23 cellular contexts compared by ENCODE assay signal in genomic region chr9:125681086-125681622, GRCh38.
"Had no signal": no experiment of that assay in that cellular context is flagged by ENCODE, and none has a peak within 500 bp of the region (broad histone marks: within the 10 kb centered on the region; RNA-seq: fewer than 3 reads in every experiment).

No MANE protein-coding gene starts in this region.

- H3K9ac ChIP-seq: neural progenitor cell had no signal

- H3K4me1 Mint-ChIP-seq: neural progenitor cell had no signal

- H3K9me3 ChIP-seq: esophagus muscularis mucosa, gastroesophageal sphincter, heart left ventricle, left ventricle myocardium inferior had no signal

- H3K27ac ChIP-seq: esophagus muscularis mucosa, gastroesophageal sphincter, heart left ventricle, left ventricle myocardium inferior, neural progenitor cell had no signal

- H3K4me3 Mint-ChIP-seq: activated CD8-positive, alpha-beta T cell treated with anti-CD3 and anti-CD28 coated beads for 36 hours; activated T-cell treated with anti-CD3 and anti-CD28 coated beads, Interleukin-2, amount 50 U/mL, for 24 hours; central memory CD8-positive, alpha-beta T cell; neural progenitor cell; stimulated activated naive CD8-positive, alpha-beta T cell treated with anti-CD3 and anti-CD28 coated beads, Interleukin-15, amount 100 ng/mL, for 72 hours; T-cell; type B pancreatic cell had no signal

- DNase-seq: activated CD4-positive, alpha-beta T cell treated with anti-CD3 and anti-CD28 coated beads for 48 hours; activated CD4-positive, CD25-positive, alpha-beta regulatory T cell; activated CD8-positive, alpha-beta T cell treated with anti-CD3 and anti-CD28 coated beads for 36 hours; activated naive CD4-positive, alpha-beta T cell treated with Interleukin-2 at 50 U/mL for 16 hours; activated T-cell treated with anti-CD3 and anti-CD28 coated beads, Interleukin-2, amount 50 U/mL, for 24 hours; aorta; cortex of kidney; effector CD4-positive, alpha-beta T cell; heart left ventricle; left ventricle myocardium inferior; mammary epithelial cell; naive B cell; stimulated activated naive CD8-positive, alpha-beta T cell treated with anti-CD3 and anti-CD28 coated beads, Interleukin-15, amount 100 ng/mL, for 72 hours; T-cell; T-helper 9 cell had no signal

- H3K27ac Mint-ChIP-seq: activated CD8-positive, alpha-beta T cell treated with anti-CD3 and anti-CD28 coated beads for 36 hours; activated T-cell treated with anti-CD3 and anti-CD28 coated beads, Interleukin-2, amount 50 U/mL, for 24 hours; activated T-helper 2 cell treated with anti-CD3 and anti-CD28 coated beads, Interferon-gamma antibody, Interleukin-2, Interleukin-4, amounts not matched to agents 10 μg/mL and 5 μg/mL and 100 μg/mL, durations not matched to agents 14 hours and 24 hours and 36 hours; neural progenitor cell; progenitor cell of endocrine pancreas; T-cell had no signal

- H2AFZ ChIP-seq: neural progenitor cell had no signal

- H3K27me3 ChIP-seq: esophagus muscularis mucosa, gastroesophageal sphincter, heart left ventricle, neural progenitor cell had no signal

- H3K9me3 Mint-ChIP-seq: activated CD8-positive, alpha-beta T cell treated with anti-CD3 and anti-CD28 coated beads for 36 hours; activated T-cell treated with anti-CD3 and anti-CD28 coated beads, Interleukin-2, amount 50 U/mL, for 24 hours; activated T-helper 2 cell treated with anti-CD3 and anti-CD28 coated beads, Interferon-gamma antibody, Interleukin-2, Interleukin-4, amounts not matched to agents 10 μg/mL and 5 μg/mL and 100 μg/mL, durations not matched to agents 14 hours and 24 hours and 36 hours; central memory CD8-positive, alpha-beta T cell; naive B cell; neural progenitor cell; stimulated activated naive CD8-positive, alpha-beta T cell treated with anti-CD3 and anti-CD28 coated beads, Interleukin-15, amount 100 ng/mL, for 72 hours; T-cell; type B pancreatic cell had no signal

- ATAC-seq: activated CD8-positive, alpha-beta T cell treated with anti-CD3 and anti-CD28 coated beads for 36 hours; gastroesophageal sphincter; heart left ventricle; stimulated activated naive CD8-positive, alpha-beta T cell treated with anti-CD3 and anti-CD28 coated beads, Interleukin-15, amount 100 ng/mL, for 72 hours; T-cell had no signal

- H3K27me3 Mint-ChIP-seq: activated CD8-positive, alpha-beta T cell treated with anti-CD3 and anti-CD28 coated beads for 36 hours; activated T-cell treated with anti-CD3 and anti-CD28 coated beads, Interleukin-2, amount 50 U/mL, for 24 hours; central memory CD8-positive, alpha-beta T cell; naive B cell; progenitor cell of endocrine pancreas; stimulated activated naive CD8-positive, alpha-beta T cell treated with anti-CD3 and anti-CD28 coated beads, Interleukin-15, amount 100 ng/mL, for 72 hours; T-cell; type B pancreatic cell had no signal

- FAIRE-seq: endothelial cell of umbilical vein had no signal

- H3K4me3 ChIP-seq: esophagus muscularis mucosa, gastroesophageal sphincter, heart left ventricle, left ventricle myocardium inferior, neural progenitor cell had no signal

- H3K4me2 ChIP-seq: neural progenitor cell had no signal

- H3K36me3 ChIP-seq: left ventricle myocardium inferior, neural progenitor cell had no signal
